In genomic region chr1:234603221-234604204, GRCh38 we compare ENCODE assay signal across 8 cellular contexts. TPM values are rescaled to one million over a fixed set of nuclear protein-coding genes. Genes with fewer than 3 reads are reported as not detected.
A peak's percentile ranks its signal among the peaks of the same experiment; 100 is the strongest.
DNase-seq lines count a peak whose midpoint lies in the region; ATAC-seq and TF ChIP-seq lines count a peak whose summit lies in the region.

No MANE protein-coding gene starts in this region.

- no peak overlapping the region for H3K9ac ChIP-seq in OCI-LY1 (ENCODE audit: low read length)

- peak overlapping the region; percentile 89 for H3K4me3 Mint-ChIP-seq in nephron progenitor cell

- no peaks in the 10 kb centered on the region for H3K9me3 ChIP-seq in OCI-LY1 (ENCODE audit: low read length)

- H3K36me3 Mint-ChIP-seq in nephron progenitor cell (ENCODE audit: low read depth) = peaks cover 55% of the 10 kb centered on the region

- H3K9me3 Mint-ChIP-seq in nephron progenitor cell = no peaks in the 10 kb centered on the region

- peak overlapping the region; percentile 79 for H3K4me2 ChIP-seq in OCI-LY1 (ENCODE audit: low read length)

- H3K27me3 Mint-ChIP-seq in nephron progenitor cell (ENCODE audit: low read depth, poor library complexity) = peaks cover 4% of the 10 kb centered on the region

- DNase-seq in SIG-M5 treated with dmso at 0.1 percent for 504 hours (lab: John Stamatoyannopoulos, UW; ENCODE audit: unreplicated experiment) (peak; percentile 78), SIG-M5 (lab: John Stamatoyannopoulos, UW) (no peak), dorsolateral prefrontal cortex (no peak), nephron progenitor cell (no peak), SHP77 (lab: John Stamatoyannopoulos, UW) (no peak)

- peak overlapping the region; percentile 64 for H3K4me3 ChIP-seq in OCI-LY1 (ENCODE audit: low read depth, low read length, poor library complexity, severe bottlenecking)
- H3K4me3 ChIP-seq in dorsolateral prefrontal cortex = peak overlapping the region; percentile 60 to 94 (median 82)

- peaks cover 26% of the 10 kb centered on the region for H3F3A ChIP-seq in OCI-LY1 (ENCODE audit: insufficient read depth, low read length)

- H4K20me1 ChIP-seq in OCI-LY1 (ENCODE audit: insufficient read depth, low read length) = no peaks in the 10 kb centered on the region

- H2AFZ ChIP-seq in OCI-LY1 (ENCODE audit: low read length) = no peak overlapping the region

- H3K4me1 ChIP-seq in OCI-LY1 (ENCODE audit: insufficient read depth, low read length, severe bottlenecking) = peaks cover 97% of the 10 kb centered on the region

- H3K27ac ChIP-seq in OCI-LY1 (ENCODE audit: low read depth, low read length, poor library complexity, severe bottlenecking) (peak overlapping the region; percentile 85), dorsolateral prefrontal cortex (peak overlapping the region; percentile 88 to 100 (median 99))

- intact Hi-C loops in dorsolateral prefrontal cortex (cut with DNase I) = no loop called here

- H3K27me3 ChIP-seq in OCI-LY1 (ENCODE audit: insufficient read depth, low read length) (no peaks in the 10 kb centered on the region), dorsolateral prefrontal cortex (no peaks in the 10 kb centered on the region)

- ATAC-seq in HG03520 (IDR thresholded peaks at IDR 0.05; ENCODE audit: unreplicated experiment) (no peak), HG03571 (IDR thresholded peaks at IDR 0.05; ENCODE audit: unreplicated experiment) (no peak)

- H3K27ac Mint-ChIP-seq in nephron progenitor cell = peak overlapping the region; percentile 95

- no peaks in the 10 kb centered on the region for H3K9me2 ChIP-seq in OCI-LY1 (ENCODE audit: low read depth, low read length)

- H3K79me2 ChIP-seq in OCI-LY1 (ENCODE audit: insufficient read depth, low read length) = peaks cover 43% of the 10 kb centered on the region

- TF ChIP-seq CTCF in OCI-LY1 (IDR thresholded peaks at IDR 0.05; ENCODE audit: low read length) = no peak
- TF ChIP-seq CTCF in dorsolateral prefrontal cortex (IDR thresholded peaks at IDR 0.05 in 54 of 56, conservative IDR thresholded peaks at IDR 0.05 in 2 of 56; ENCODE audit: low read depth in 1 of 56, partially characterized antibody in 56 of 56) = peak in 1 of 56 donors; percentile 2
- TF ChIP-seq CTCF in nephron progenitor cell (IDR thresholded peaks at IDR 0.05) = no peak

- H3K4me1 Mint-ChIP-seq in nephron progenitor cell = peaks cover 89% of the 10 kb centered on the region

- H3K36me3 ChIP-seq in OCI-LY1 (ENCODE audit: insufficient read depth, low read length) = peaks cover 31% of the 10 kb centered on the region

RNA-seq across cellular contexts. Expression of gene IRF2BP2, which starts 6.5 kb away (rescaled TPM):
- 100 to 1,000 TPM in 54 of 120 experiments, 10 to 100 TPM in 66; 60.9 to 188 (median 96.3) TPM for total RNA-seq in dorsolateral prefrontal cortex
